ENCODE assay signal across 13 cellular contexts in genomic region chr15:69808756-69809155, GRCh38.
"Had no signal": no experiment of that assay in that cellular context is flagged by ENCODE, and none has a peak within 500 bp of the region (broad histone marks: within the 10 kb centered on the region; RNA-seq: fewer than 3 reads in every experiment).

No MANE protein-coding gene starts in this region.

- H3K36me3 ChIP-seq: ovary, stomach had no signal

- H3K27me3 ChIP-seq: ovary, stomach had no signal

- H3K27ac ChIP-seq: ovary had no signal

- ATAC-seq: left colon, T-helper 17 cell had no signal

- H3K9me3 ChIP-seq: ovary, stomach had no signal

- DNase-seq: activated CD4-positive, alpha-beta T cell treated with anti-CD3 and anti-CD28 coated beads, Interleukin-2, amount 50 U/mL, for 1 hour; activated CD4-positive, CD25-positive, alpha-beta regulatory T cell; activated naive CD4-positive, alpha-beta T cell treated with anti-CD3 and anti-CD28 coated beads, Interleukin-2, amount 10 ng/mL, durations not matched to agents 7 days and 5 days; amygdala; cerebellar nuclear complex; dermis blood vessel endothelial cell; foreskin fibroblast; glutamatergic neuron; left colon; nephron progenitor cell; ovary; stomach; T-helper 17 cell had no signal

- H3K4me3 ChIP-seq: ovary, stomach had no signal
